ENCODE assay signal across 8 cellular contexts in genomic region chr15:33226559-33227181, GRCh38. TPM values are rescaled to one million over a fixed set of nuclear protein-coding genes. Genes with fewer than 3 reads are reported as not detected.
A peak's percentile ranks its signal among the peaks of the same experiment; 100 is the strongest.
DNase-seq lines count a peak whose midpoint lies in the region; ATAC-seq, FAIRE-seq and TF ChIP-seq lines count a peak whose summit lies in the region.

No MANE protein-coding gene starts in this region.

- no peaks in the 10 kb centered on the region for H3K9me3 ChIP-seq in WERI-Rb-1 (ENCODE audit: severe bottlenecking)
- H3K9me3 ChIP-seq in naive thymus-derived CD4-positive, alpha-beta T cell (ENCODE audit: control insufficient read depth in 2 of 3, low read length in 3 of 3) = no peaks in the 10 kb centered on the region

- H3K36me3 ChIP-seq in WERI-Rb-1 (no peaks in the 10 kb centered on the region), bronchial epithelial cell (ENCODE audit: control insufficient read depth, insufficient read depth, low read length) (no peaks in the 10 kb centered on the region)
- H3K36me3 ChIP-seq in naive thymus-derived CD4-positive, alpha-beta T cell (ENCODE audit: control insufficient read depth in 2 of 3, insufficient read depth in 3 of 3, low read length in 3 of 3) = no peaks in the 10 kb centered on the region

- H3K9me3 Mint-ChIP-seq in naive thymus-derived CD4-positive, alpha-beta T cell = no peaks in the 10 kb centered on the region

- H3K27ac ChIP-seq in WERI-Rb-1 = no peak overlapping the region
- H3K27ac ChIP-seq in naive thymus-derived CD4-positive, alpha-beta T cell (ENCODE audit: low read depth, low read length) = no peak overlapping the region

- POLR2A ChIA-PET in naive thymus-derived CD4-positive, alpha-beta T cell (lab: Charles Lee) = interaction anchor here (0.6 to 0.7 kb wide), 3 partner anchors 10 to 36 kb away, joined by 3 to 4 read pairs (median 3); partner anchors contain the start of gene FMN1

- H3K27me3 Mint-ChIP-seq in naive thymus-derived CD4-positive, alpha-beta T cell = peaks cover 0 to 14% (median 0%) of the 10 kb centered on the region in 5 donors

- peaks cover 0 to 3% (median 0%) of the 10 kb centered on the region in 5 donors for H3K36me3 Mint-ChIP-seq in naive thymus-derived CD4-positive, alpha-beta T cell

- H3K27ac Mint-ChIP-seq in naive thymus-derived CD4-positive, alpha-beta T cell = peak overlapping the region in 5 of 9 donors; percentile 61 to 76 (median 74)

- peak; percentile 87 for ATAC-seq in GM21723 (IDR thresholded peaks at IDR 0.05; ENCODE audit: unreplicated experiment)
- ATAC-seq in naive thymus-derived CD4-positive, alpha-beta T cell = peak; percentile 99

- CTCF ChIA-PET in naive thymus-derived CD4-positive, alpha-beta T cell (lab: Charles Lee) = interaction anchor here (0.9 kb wide), 1 partner anchor 30 kb away, joined by 3 read pairs; no protein-coding TSS in a partner anchor

- peak overlapping the region in 4 of 10 donors; percentile 11 to 62 (median 53) for H3K4me3 Mint-ChIP-seq in naive thymus-derived CD4-positive, alpha-beta T cell

- peak; percentile 52 for TF ChIP-seq CTCF in NB4 (IDR thresholded peaks at IDR 0.05; ENCODE audit: low read depth, low read length)
- TF ChIP-seq CTCF in WERI-Rb-1 (IDR thresholded peaks at IDR 0.05; ENCODE audit: low read depth, low read length) = peak; percentile 50
- peak; percentile 66 for TF ChIP-seq CTCF in bronchial epithelial cell (IDR thresholded peaks at IDR 0.05; ENCODE audit: insufficient read depth, low read length, severe bottlenecking)

- H3K4me1 Mint-ChIP-seq in naive thymus-derived CD4-positive, alpha-beta T cell = peaks cover 0 to 27% (median 19%) of the 10 kb centered on the region in 7 donors

- no peaks in the 10 kb centered on the region for H3K27me3 ChIP-seq in WERI-Rb-1 (ENCODE audit: insufficient read depth, low read depth, severe bottlenecking)
- no peaks in the 10 kb centered on the region for H3K27me3 ChIP-seq in bronchial epithelial cell (ENCODE audit: control insufficient read depth, insufficient read depth, low read length)
- H3K27me3 ChIP-seq in naive thymus-derived CD4-positive, alpha-beta T cell (ENCODE audit: control insufficient read depth in 2 of 2, insufficient read depth in 2 of 2, low read length in 2 of 2) = no peaks in the 10 kb centered on the region

- no peak for TF ChIP-seq POLR2A in NB4 (IDR thresholded peaks at IDR 0.05; ENCODE audit: extremely low read depth, insufficient read length)

- intact Hi-C loops in naive thymus-derived CD4-positive, alpha-beta T cell (cut with micrococcal nuclease) = loop anchor here in 1 of 2 donors (1.0 to 5.0 kb wide), 5 partner anchors 10 to 140 kb away; partner anchors contain the start of gene FMN1

- H3K4me3 ChIP-seq in NB4 (ENCODE audit: low read depth, low read length) (no peak overlapping the region), WERI-Rb-1 (ENCODE audit: low read depth, low read length) (no peak overlapping the region), bronchial epithelial cell (ENCODE audit: low read depth, low read length) (no peak overlapping the region)
- H3K4me3 ChIP-seq in naive thymus-derived CD4-positive, alpha-beta T cell (ENCODE audit: low read length) = no peak overlapping the region

- DNase-seq in EL (peak; percentile 58), NB4 (ENCODE audit: low read depth) (peak; percentile 72), WERI-Rb-1 (peak; percentile 48), bronchial epithelial cell (ENCODE audit: low read depth) (peak; percentile 75), urothelium cell line (ENCODE audit: low spot score) (peak; percentile 40), cerebellar cortex (ENCODE audit: low spot score) (no peak)
- peak in 7 of 9 donors; percentile 4 to 84 (median 78) for DNase-seq in naive thymus-derived CD4-positive, alpha-beta T cell

- FAIRE-seq in bronchial epithelial cell (lab: Jason Lieb, UNC) (no peak), urothelium cell line (lab: Jason Lieb, UNC) (no peak)

- H3K4me1 ChIP-seq in naive thymus-derived CD4-positive, alpha-beta T cell (ENCODE audit: control insufficient read depth in 2 of 2, insufficient read depth in 2 of 2, low read length in 2 of 2) = peaks cover 7 to 16% of the 10 kb centered on the region in 2 donors

RNA-seq across cellular contexts. Expression of gene FMN1, which starts 32.2 kb away (rescaled TPM):
- 1.6 and 2.2 TPM in 2 replicates for total RNA-seq in bronchial epithelial cell
- 10 to 100 TPM in 2 of 5 experiments, under 1 TPM in 3; 0.02 to 32.2 (median 0.70) TPM for total RNA-seq in naive thymus-derived CD4-positive, alpha-beta T cell
- 1 to 10 TPM in 1 of 2 donors, not detected in 1; 1.4 TPM for polyA plus RNA-seq in naive thymus-derived CD4-positive, alpha-beta T cell
